In the genomic region with DNA sequence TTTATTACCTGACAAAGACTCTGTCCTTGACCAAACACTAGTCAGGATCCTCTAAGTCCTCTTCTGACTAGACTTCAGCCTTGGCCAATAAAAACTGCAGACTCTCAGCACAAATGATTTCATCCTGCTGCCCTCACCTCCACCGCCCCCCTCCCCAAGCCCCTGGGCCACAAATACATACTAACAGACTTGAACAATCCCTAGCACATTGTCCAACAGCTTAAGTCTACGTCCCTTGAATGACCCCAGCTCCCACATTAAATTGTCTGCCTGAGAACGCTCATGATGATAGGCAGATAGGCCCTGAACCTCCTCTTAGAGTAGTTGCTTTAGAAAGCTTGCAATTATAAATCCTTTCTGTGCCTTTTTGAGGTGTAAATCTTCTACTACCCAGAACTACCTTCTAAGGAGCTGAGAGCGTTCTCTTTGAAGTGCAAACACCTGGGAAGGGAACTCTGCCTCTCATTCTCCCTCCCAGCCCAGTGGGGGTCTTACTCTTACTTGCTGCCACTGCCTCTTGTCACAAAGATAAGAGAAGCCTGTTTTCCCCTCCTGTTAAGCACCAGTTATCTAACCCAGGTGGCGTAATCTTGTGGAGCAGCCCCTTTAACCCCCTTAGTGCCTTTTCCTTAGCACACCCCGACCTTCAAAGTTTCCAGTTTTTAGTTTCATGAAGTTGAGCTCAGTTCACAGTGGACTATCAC, we compare ENCODE assay signal across 16 cellular contexts.
"Had no signal": no experiment of that assay in that cellular context is flagged by ENCODE, and none has a peak within 500 bp of the region (broad histone marks: within the 10 kb centered on the region; RNA-seq: fewer than 3 reads in every experiment).

No MANE protein-coding gene starts in this region.

- H3K4me1 Mint-ChIP-seq: activated CD4-positive, alpha-beta T cell treated with anti-CD3 and anti-CD28 coated beads, Interleukin-2, amount 10 ng/mL, durations not matched to agents 7 days and 5 days; activated naive CD8-positive, alpha-beta T cell treated with anti-CD3 and anti-CD28 coated beads, Interleukin-2, amount 50 U/mL, for 24 hours; activated T-helper 17 cell treated with anti-CD3 and anti-CD28 coated beads, Interleukin-2, amount 50 U/mL, for 72 hours had no signal

- H3K4me3 ChIP-seq: tibial artery had no signal

- H3K27me3 ChIP-seq: tibial artery had no signal

- H3K27me3 Mint-ChIP-seq: activated CD4-positive, alpha-beta T cell treated with anti-CD3 and anti-CD28 coated beads, Interleukin-2, amount 10 ng/mL, durations not matched to agents 7 days and 5 days; activated naive CD8-positive, alpha-beta T cell treated with anti-CD3 and anti-CD28 coated beads, Interleukin-2, amount 50 U/mL, for 24 hours; activated T-helper 17 cell treated with anti-CD3 and anti-CD28 coated beads, Interleukin-2, amount 50 U/mL, for 72 hours; dendritic cell treated with granulocyte-macrophage colony-stimulating factor and Interleukin-4, amounts not matched to agents 40 ng/mL and 50 ng/mL, for 4 days had no signal

- DNase-seq: activated CD4-positive, alpha-beta T cell treated with anti-CD3 and anti-CD28 coated beads, Interleukin-2, amount 10 ng/mL, durations not matched to agents 7 days and 5 days; activated naive CD4-positive, alpha-beta T cell treated with Interleukin-2 at 50 U/mL for 16 hours; activated naive CD8-positive, alpha-beta T cell treated with anti-CD3 and anti-CD28 coated beads, Interleukin-2, amount 50 U/mL, for 24 hours; aorta; effector memory CD4-positive, alpha-beta T cell; foreskin melanocyte; head of caudate nucleus; kidney; posterior cingulate gyrus; retina; stimulated activated CD4-positive, alpha-beta T cell treated with anti-CD3 and anti-CD28 coated beads, Interleukin-4, amount 100 ng/mL, for 1 hour; stimulated activated naive CD4-positive, alpha-beta T cell; tibial artery had no signal

- ATAC-seq: activated naive CD8-positive, alpha-beta T cell treated with anti-CD3 and anti-CD28 coated beads, Interleukin-2, amount 50 U/mL, for 24 hours; activated T-helper 17 cell treated with anti-CD3 and anti-CD28 coated beads, Interleukin-2, amount 50 U/mL, for 72 hours had no signal

- H3K36me3 ChIP-seq: tibial artery had no signal

- H3K4me3 Mint-ChIP-seq: activated CD4-positive, alpha-beta T cell treated with anti-CD3 and anti-CD28 coated beads, Interleukin-2, amount 10 ng/mL, durations not matched to agents 7 days and 5 days; activated naive CD8-positive, alpha-beta T cell treated with anti-CD3 and anti-CD28 coated beads, Interleukin-2, amount 50 U/mL, for 24 hours; activated T-helper 17 cell treated with anti-CD3 and anti-CD28 coated beads, Interleukin-2, amount 50 U/mL, for 72 hours; dendritic cell treated with granulocyte-macrophage colony-stimulating factor and Interleukin-4, amounts not matched to agents 40 ng/mL and 50 ng/mL, for 4 days; T-helper 2 cell treated with Interferon-gamma antibody and Interleukin-4, amounts not matched to agents 5 μg/mL and 100 μg/mL, for 36 hours had no signal

- H3K9me3 Mint-ChIP-seq: activated naive CD8-positive, alpha-beta T cell treated with anti-CD3 and anti-CD28 coated beads, Interleukin-2, amount 50 U/mL, for 24 hours; dendritic cell treated with granulocyte-macrophage colony-stimulating factor and Interleukin-4, amounts not matched to agents 40 ng/mL and 50 ng/mL, for 4 days had no signal

- H3K27ac Mint-ChIP-seq: activated CD4-positive, alpha-beta T cell treated with anti-CD3 and anti-CD28 coated beads, Interleukin-2, amount 10 ng/mL, durations not matched to agents 7 days and 5 days; activated naive CD8-positive, alpha-beta T cell treated with anti-CD3 and anti-CD28 coated beads, Interleukin-2, amount 50 U/mL, for 24 hours; activated T-helper 17 cell treated with anti-CD3 and anti-CD28 coated beads, Interleukin-2, amount 50 U/mL, for 72 hours; dendritic cell treated with granulocyte-macrophage colony-stimulating factor and Interleukin-4, amounts not matched to agents 40 ng/mL and 50 ng/mL, for 4 days; T-helper 2 cell treated with Interferon-gamma antibody and Interleukin-4, amounts not matched to agents 5 μg/mL and 100 μg/mL, for 36 hours had no signal
